Comparison of ENCODE assay signal across 18 cellular contexts in the genomic region with DNA sequence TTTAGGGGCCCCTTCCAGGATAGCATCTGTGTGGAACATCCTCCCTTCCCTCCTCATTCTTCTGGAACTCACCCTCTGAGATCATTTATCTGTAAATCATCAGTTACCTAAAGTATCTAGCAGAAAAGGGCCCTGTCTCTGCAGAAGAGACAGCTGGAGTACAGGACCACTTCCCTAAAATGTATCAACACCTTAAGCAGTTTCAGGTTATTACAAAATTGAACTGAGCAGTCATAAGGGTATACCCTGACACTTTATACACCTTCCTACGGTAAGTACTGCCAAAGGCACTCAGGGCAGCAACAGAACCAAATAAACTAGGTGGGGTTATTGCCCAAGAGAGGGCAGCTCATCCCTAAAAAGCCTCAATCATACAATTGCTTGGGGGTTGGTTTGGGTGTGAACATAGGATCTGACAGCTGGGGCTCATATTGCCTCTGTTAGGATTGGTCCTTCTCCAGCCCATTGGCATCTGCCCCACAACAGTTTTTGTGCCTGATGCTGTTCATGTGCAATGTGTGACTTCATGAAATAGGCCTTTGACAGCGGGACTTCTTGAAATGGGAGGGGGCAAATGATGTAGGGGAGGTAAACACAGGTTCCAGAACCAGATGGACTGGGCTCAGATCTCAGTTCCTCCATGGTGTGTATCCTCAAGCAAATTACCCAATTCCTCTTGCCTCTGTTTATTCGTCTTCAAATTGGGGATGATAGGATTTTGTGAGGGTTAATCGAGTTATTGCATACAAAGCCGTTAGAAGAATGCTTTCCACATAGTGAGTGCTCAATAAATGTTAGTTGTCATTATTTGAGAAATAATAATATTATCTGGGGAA. TPM values are rescaled to one million over a fixed set of nuclear protein-coding genes. Genes with fewer than 3 reads are reported as not detected.
DNase-seq lines count a peak whose midpoint lies in the region; ATAC-seq and TF ChIP-seq lines count a peak whose summit lies in the region.
"Had no signal": no experiment of that assay in that cellular context is flagged by ENCODE, and none has a peak within 500 bp of the region (broad histone marks: within the 10 kb centered on the region; RNA-seq: fewer than 3 reads in every experiment).

No MANE protein-coding gene starts in this region.

- no peak overlapping the region for H3K9ac ChIP-seq in OCI-LY3 (ENCODE audit: low read length)
- H3K9ac ChIP-seq: BLaER1 had no signal

- no peaks in the 10 kb centered on the region for H3K36me3 Mint-ChIP-seq in nephron progenitor cell (ENCODE audit: low read depth)

- H3K36me3 ChIP-seq in OCI-LY3 (replicated peaks; ENCODE audit: low read depth, low read length), result no peaks in the 10 kb centered on the region
- H3K36me3 ChIP-seq: BLaER1, left ventricle myocardium inferior had no signal

- H2AFZ ChIP-seq in OCI-LY3 (ENCODE audit: low read depth, low read length), result no peak overlapping the region

- H3K4me3 Mint-ChIP-seq in nephron progenitor cell, result peak overlapping the region; percentile 81

- H4K20me1 ChIP-seq in OCI-LY3 (ENCODE audit: insufficient read depth, low read length), result no peaks in the 10 kb centered on the region

- ATAC-seq in GM18511 (IDR thresholded peaks at IDR 0.05; ENCODE audit: unreplicated experiment), result peak; percentile 46
- no peak for ATAC-seq in GM19455 (IDR thresholded peaks at IDR 0.05; ENCODE audit: unreplicated experiment)
- ATAC-seq in GM19463 (IDR thresholded peaks at IDR 0.05; ENCODE audit: unreplicated experiment), result no peak

- H3K27me3 ChIP-seq in OCI-LY3 (ENCODE audit: low read depth, low read length), result no peaks in the 10 kb centered on the region

- DNase-seq in NCI-H1694 (lab: John Stamatoyannopoulos, UW), result peak; percentile 76
- DNase-seq in nephron progenitor cell, result no peak
- DNase-seq in ureter (ENCODE audit: low spot score), result no peak
- DNase-seq in cerebellar cortex (ENCODE audit: low spot score), result no peak
- DNase-seq: anterior cingulate cortex; effector CD8-positive, alpha-beta T cell; H9; KG1; left ventricle myocardium inferior; NCI-H526 treated with DMSO at 0.1 percent for 48 hours; stimulated activated naive CD4-positive, alpha-beta T cell treated with Interleukin-2 at 50 U/mL for 16 hours had no signal

- H3K9me3 ChIP-seq in OCI-LY3 (ENCODE audit: insufficient read depth, low read length), result no peaks in the 10 kb centered on the region
- H3K9me3 ChIP-seq: left ventricle myocardium inferior had no signal

- H3K27me3 Mint-ChIP-seq in nephron progenitor cell (ENCODE audit: low read depth, poor library complexity), result peaks cover 53% of the 10 kb centered on the region

- TF ChIP-seq CTCF in OCI-LY3 (IDR thresholded peaks at IDR 0.05; ENCODE audit: low read depth, low read length) (no peak), nephron progenitor cell (IDR thresholded peaks at IDR 0.05) (no peak)

- no peak overlapping the region for H3K27ac Mint-ChIP-seq in nephron progenitor cell
- H3K27ac Mint-ChIP-seq: H9 had no signal

- peaks cover 38% of the 10 kb centered on the region for H3K4me1 ChIP-seq in OCI-LY3 (ENCODE audit: low read length)

- H3K27ac ChIP-seq in OCI-LY3 (ENCODE audit: low read length), result peak overlapping the region; percentile 15; the same call in 1 of the 2 replicates
- H3K27ac ChIP-seq: BLaER1, left ventricle myocardium inferior had no signal

- no peaks in the 10 kb centered on the region for H3K9me3 Mint-ChIP-seq in nephron progenitor cell
- H3K9me3 Mint-ChIP-seq: H9 had no signal

- H3K4me2 ChIP-seq in OCI-LY3 (ENCODE audit: low read length), result peak overlapping the region; percentile 41
- H3K4me2 ChIP-seq: BLaER1 had no signal

- no peaks in the 10 kb centered on the region for H3K79me2 ChIP-seq in OCI-LY3 (ENCODE audit: low read length)

- no peak overlapping the region for H3K4me3 ChIP-seq in OCI-LY3 (ENCODE audit: low read length)
- H3K4me3 ChIP-seq: BLaER1, left ventricle myocardium inferior, SK-N-MC had no signal

- peaks cover 31% of the 10 kb centered on the region for H3K4me1 Mint-ChIP-seq in nephron progenitor cell

RNA-seq across cellular contexts. Expression of a gene that starts 2.9 kb away (rescaled TPM):
- 15.9 TPM for total RNA-seq in ureter

RNA-seq across cellular contexts. Expression of a gene that starts 55.7 kb away (rescaled TPM):
- total RNA-seq in ureter, result 1.2 TPM
- total RNA-seq: H9, left ventricle myocardium inferior, osteoblast had no signal
